In the genomic region with DNA sequence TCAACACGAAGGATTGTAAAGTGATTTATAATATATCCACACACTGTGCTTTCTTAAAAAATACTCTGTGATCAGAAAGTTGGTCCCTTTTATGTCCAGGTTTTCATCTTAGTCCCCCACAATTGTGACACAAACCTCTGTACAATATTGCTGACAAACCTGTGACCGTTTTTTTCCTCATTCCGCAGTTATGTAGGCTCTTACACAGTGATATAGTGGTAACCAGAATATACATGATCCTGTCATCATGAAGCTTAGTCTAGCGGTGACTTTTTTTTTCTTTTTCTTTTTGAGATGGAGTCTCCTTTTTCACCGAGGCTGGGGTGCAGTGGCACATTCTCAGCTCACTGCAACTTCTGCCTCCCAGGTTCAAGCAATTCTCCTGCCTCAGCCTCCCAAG, we compare ENCODE assay signal across 14 cellular contexts. TPM values are rescaled to one million over a fixed set of nuclear protein-coding genes. Genes with fewer than 3 reads are reported as not detected.
DNase-seq lines count a peak whose midpoint lies in the region; ATAC-seq and TF ChIP-seq lines count a peak whose summit lies in the region.
"Had no signal": no experiment of that assay in that cellular context is flagged by ENCODE, and none has a peak within 500 bp of the region (broad histone marks: within the 10 kb centered on the region; RNA-seq: fewer than 3 reads in every experiment).

No MANE protein-coding gene starts in this region.

- H3K9ac ChIP-seq in mesenchymal stem cell (ENCODE audit: low read length): no peak overlapping the region

- H3K27me3 Mint-ChIP-seq in activated naive CD4-positive, alpha-beta T cell treated with anti-CD3 and anti-CD28 coated beads, Interleukin-2, amount 50 U/mL, for 24 hours: no peaks in the 10 kb centered on the region
- no peaks in the 10 kb centered on the region for H3K27me3 Mint-ChIP-seq in T-helper 17 cell
- H3K27me3 Mint-ChIP-seq: progenitor cell of endocrine pancreas had no signal

- H4K8ac ChIP-seq in mesenchymal stem cell (ENCODE audit: low read length): no peak overlapping the region

- no peak overlapping the region for H4K91ac ChIP-seq in mesenchymal stem cell (ENCODE audit: low read length)

- peaks cover 2% of the 10 kb centered on the region for H3K79me1 ChIP-seq in mesenchymal stem cell (replicated peaks; ENCODE audit: low read length, poor library complexity, severe bottlenecking)

- TF ChIP-seq CTCF in left ventricle myocardium inferior (IDR thresholded peaks at IDR 0.05; ENCODE audit: borderline replicate concordance) (no peak), adrenal gland (IDR thresholded peaks at IDR 0.05) (no peak), breast epithelium (IDR thresholded peaks at IDR 0.05) (no peak)

- WGBS in adrenal gland, 4 donors: 56 to 73% (median 72%) methylated on average over 5 of the region's 5 CpGs
- 100% methylated on average over 2 of the region's 5 CpGs for WGBS in mesenchymal stem cell

- H3K4me3 Mint-ChIP-seq in activated naive CD4-positive, alpha-beta T cell treated with anti-CD3 and anti-CD28 coated beads, Interleukin-2, amount 50 U/mL, for 24 hours: peak overlapping the region; percentile 38
- peak overlapping the region; percentile 31 for H3K4me3 Mint-ChIP-seq in T-helper 17 cell

- H3K36me3 ChIP-seq in left ventricle myocardium inferior (peaks cover 22% of the 10 kb centered on the region), adrenal gland (replicated peaks in 1 of 2) (peaks cover 0 to 11% of the 10 kb centered on the region in 2 donors), mesenchymal stem cell (ENCODE audit: control insufficient read depth in 1 of 2, insufficient read depth in 2 of 2, low read depth in 1 of 2, low read length in 2 of 2) (peaks cover 0 to 20% of the 10 kb centered on the region in 2 experiments), breast epithelium (no peaks in the 10 kb centered on the region)

- intact Hi-C loops in left ventricle myocardium inferior (cut with micrococcal nuclease): no loop called here
- intact Hi-C loops in adrenal gland (cut with DNase I): no loop called here
- intact Hi-C loops in breast epithelium (cut with DNase I; ENCODE audit: low total_unique reads): no loop called here

- no peaks in the 10 kb centered on the region for H3K9me3 Mint-ChIP-seq in activated naive CD4-positive, alpha-beta T cell treated with anti-CD3 and anti-CD28 coated beads, Interleukin-2, amount 50 U/mL, for 24 hours

- H3K36me3 Mint-ChIP-seq in activated naive CD4-positive, alpha-beta T cell treated with anti-CD3 and anti-CD28 coated beads, Interleukin-2, amount 50 U/mL, for 24 hours: peaks cover 8% of the 10 kb centered on the region
- no peaks in the 10 kb centered on the region for H3K36me3 Mint-ChIP-seq in T-helper 17 cell (ENCODE audit: low read depth)

- no peak overlapping the region for H3K4me2 ChIP-seq in mesenchymal stem cell (ENCODE audit: low read length, poor library complexity, severe bottlenecking)

- H2BK120ac ChIP-seq in mesenchymal stem cell (ENCODE audit: low read depth, low read length): no peak overlapping the region

- no peak overlapping the region for H3K4ac ChIP-seq in mesenchymal stem cell (ENCODE audit: low read depth in 1 of 2, low read length in 2 of 2)

- H2BK12ac ChIP-seq in mesenchymal stem cell (ENCODE audit: low read length in 2 of 2): no peak overlapping the region

- H3K18ac ChIP-seq in mesenchymal stem cell (ENCODE audit: low read depth in 1 of 2, low read length in 2 of 2): no peak overlapping the region

- H3K27ac Mint-ChIP-seq in activated naive CD4-positive, alpha-beta T cell treated with anti-CD3 and anti-CD28 coated beads, Interleukin-2, amount 50 U/mL, for 24 hours: no peak overlapping the region
- peak overlapping the region; percentile 86 for H3K27ac Mint-ChIP-seq in T-helper 17 cell

- H3K4me1 ChIP-seq in left ventricle myocardium inferior (peaks cover 74% of the 10 kb centered on the region), adrenal gland (replicated peaks in 1 of 2) (peaks cover 5 to 55% of the 10 kb centered on the region in 2 donors), mesenchymal stem cell (ENCODE audit: control insufficient read depth, insufficient read depth, low read depth, low read length) (peaks cover 4% of the 10 kb centered on the region), breast epithelium (no peaks in the 10 kb centered on the region)

- peaks cover 83% of the 10 kb centered on the region for H3K4me1 Mint-ChIP-seq in activated naive CD4-positive, alpha-beta T cell treated with anti-CD3 and anti-CD28 coated beads, Interleukin-2, amount 50 U/mL, for 24 hours
- peaks cover 53% of the 10 kb centered on the region for H3K4me1 Mint-ChIP-seq in T-helper 17 cell

- H2AFZ ChIP-seq in mesenchymal stem cell (ENCODE audit: low read depth, low read length): no peak overlapping the region

- H3K23ac ChIP-seq in mesenchymal stem cell (ENCODE audit: low read length in 2 of 2): no peak overlapping the region

- H3K9me3 ChIP-seq in T-helper 17 cell (ENCODE audit: control insufficient read depth, low read length, poor library complexity, severe bottlenecking) (no peaks in the 10 kb centered on the region), left ventricle myocardium inferior (replicated peaks) (no peaks in the 10 kb centered on the region), adrenal gland (replicated peaks in 1 of 3) (no peaks in the 10 kb centered on the region), mesenchymal stem cell (ENCODE audit: control insufficient read depth, low read length) (no peaks in the 10 kb centered on the region), breast epithelium (no peaks in the 10 kb centered on the region)

- TF ChIP-seq POLR2A in adrenal gland (IDR thresholded peaks at IDR 0.05) (no peak), breast epithelium (IDR thresholded peaks at IDR 0.05) (no peak)

- no peak for ATAC-seq in T-helper 17 cell

- H3K4me3 ChIP-seq in left ventricle myocardium inferior (no peak overlapping the region), adrenal gland (no peak overlapping the region), mesenchymal stem cell (ENCODE audit: insufficient read depth in 1 of 2, low read depth in 1 of 2, low read length in 2 of 2) (no peak overlapping the region), breast epithelium (no peak overlapping the region)

- no peak overlapping the region for H2BK5ac ChIP-seq in mesenchymal stem cell (ENCODE audit: low read depth, low read length, poor library complexity, severe bottlenecking)

- no peak for DNase-seq in activated naive CD4-positive, alpha-beta T cell treated with Interleukin-2 at 50 U/mL for 16 hours
- no peak for DNase-seq in T-helper 17 cell
- DNase-seq in islet precursor cell: peak; percentile 3
- no peak for DNase-seq in left ventricle myocardium inferior
- no peak for DNase-seq in adrenal gland
- DNase-seq in mesenchymal stem cell: no peak
- no peak for DNase-seq in breast epithelium (ENCODE audit: low spot score in 2 of 2)
- DNase-seq: amniotic stem cell; cerebellar nuclear complex; NCI-H1694; SHP77; stimulated activated naive CD4-positive, alpha-beta T cell treated with Interleukin-2 at 50 U/mL for 16 hours had no signal

- H2AK5ac ChIP-seq in mesenchymal stem cell (ENCODE audit: low read length, severe bottlenecking): no peak overlapping the region

- no peak overlapping the region for H2BK15ac ChIP-seq in mesenchymal stem cell (ENCODE audit: low read depth, poor library complexity, severe bottlenecking)

- H3K27me3 ChIP-seq in left ventricle myocardium inferior (ENCODE audit: low read depth) (no peaks in the 10 kb centered on the region), adrenal gland (no peaks in the 10 kb centered on the region), mesenchymal stem cell (ENCODE audit: control insufficient read depth in 1 of 2, insufficient read depth in 1 of 2, low read length in 2 of 2) (no peaks in the 10 kb centered on the region), breast epithelium (no peaks in the 10 kb centered on the region)

- H3K27ac ChIP-seq in left ventricle myocardium inferior (replicated peaks): no peak overlapping the region
- H3K27ac ChIP-seq in adrenal gland: no peak overlapping the region
- no peak overlapping the region for H3K27ac ChIP-seq in mesenchymal stem cell (ENCODE audit: low read length, poor library complexity, severe bottlenecking)
- no peak overlapping the region for H3K27ac ChIP-seq in breast epithelium

- H3K14ac ChIP-seq in mesenchymal stem cell (ENCODE audit: low read length in 2 of 2): no peak overlapping the region

RNA-seq across cellular contexts. Expression of a gene that starts 8.7 kb away (rescaled TPM):
- total RNA-seq in T-helper 17 cell (100 to 1,000 TPM; 143 to 158 TPM), left ventricle myocardium inferior (49.9 TPM), adrenal gland (100 to 1,000 TPM in 1 of 8 donors, 10 to 100 TPM in 7; 13.4 to 100 (median 42.8) TPM), breast epithelium (10 to 100 TPM; 37.0 to 54.7 (median 44.0) TPM)
- 100 to 1,000 TPM in 2 of 3 donors, 10 to 100 TPM in 1; 72.9 to 156 (median 122) TPM for polyA plus RNA-seq in adrenal gland
- 207 TPM for polyA plus RNA-seq in mesenchymal stem cell (2013, experiment 1 of 2)
- polyA plus RNA-seq in mesenchymal stem cell (2013, experiment 2 of 2): 208 TPM

RNA-seq across cellular contexts. Expression of a gene that starts 53.8 kb away (rescaled TPM):
- 1 to 10 TPM; 1.3 to 9.0 TPM for total RNA-seq in T-helper 17 cell
- total RNA-seq in left ventricle myocardium inferior: 0.14 TPM
- under 1 TPM in 2 of 8 donors, not detected in 6; 0.22 to 0.23 TPM for total RNA-seq in adrenal gland
- polyA plus RNA-seq in adrenal gland: not detected
- not detected for polyA plus RNA-seq in mesenchymal stem cell (2013, experiment 1 of 2)
- polyA plus RNA-seq in mesenchymal stem cell (2013, experiment 2 of 2): not detected
- not detected for total RNA-seq in breast epithelium
- total RNA-seq: progenitor cell of endocrine pancreas had no signal
